8 cellular contexts compared by ENCODE assay signal in the genomic region with DNA sequence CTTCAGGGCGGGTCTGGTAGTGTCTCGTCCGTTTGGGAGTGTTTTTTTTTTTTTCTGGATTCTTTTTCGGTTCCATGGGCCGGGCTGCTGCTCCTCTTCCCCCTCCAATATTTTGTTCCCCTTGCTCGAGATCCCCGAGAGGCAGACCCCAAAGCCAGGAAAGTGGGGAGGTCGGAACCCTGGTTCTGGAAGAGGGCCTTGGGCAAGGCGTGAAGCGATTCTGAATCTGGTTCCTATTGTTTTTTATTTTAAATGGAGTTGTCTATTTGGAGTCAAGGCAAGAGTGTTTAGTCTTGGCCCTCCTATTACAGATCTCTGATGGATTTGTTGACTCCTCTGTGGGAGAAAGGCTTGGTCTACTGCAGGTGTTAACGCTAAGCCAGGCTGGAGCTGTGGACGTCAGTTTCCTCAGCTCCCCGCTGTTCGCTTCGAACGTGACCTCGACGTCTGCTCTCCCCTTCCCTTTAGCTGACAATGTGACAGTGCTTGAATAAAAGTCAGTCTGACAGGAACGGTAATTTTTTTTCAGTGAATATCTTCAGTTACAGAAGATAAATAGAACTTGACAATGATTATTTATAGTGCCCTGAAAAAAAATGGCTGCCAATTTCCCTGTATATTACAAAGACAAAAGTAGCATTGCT.
DNase-seq lines count a peak whose midpoint lies in the region; ATAC-seq and TF ChIP-seq lines count a peak whose summit lies in the region.

No MANE protein-coding gene starts in this region.

- POLR2A ChIA-PET in GM10248 (lab: Yijun Ruan, JAX) = interaction anchor here (0.5 to 0.6 kb wide), 2 partner anchors 93 to 200 kb away, joined by 3 to 7 read pairs; no protein-coding TSS in a partner anchor

- H3K27me3 Mint-ChIP-seq in memory B cell = no peaks in the 10 kb centered on the region

- no peaks in the 10 kb centered on the region for H3K36me3 Mint-ChIP-seq in memory B cell
- H3K36me3 Mint-ChIP-seq in stimulated activated effector memory CD8-positive, alpha-beta T cell treated with anti-CD3 and anti-CD28 coated beads, Interleukin-12 subunit alpha, Interleukin-12 subunit beta, amount 100 ng/mL, for 72 hours = peaks cover 27% of the 10 kb centered on the region

- ATAC-seq in memory B cell (ENCODE audit: low read depth) (peak; percentile 3), HG03135 (IDR thresholded peaks at IDR 0.05; ENCODE audit: unreplicated experiment) (no peak), HG03159 (IDR thresholded peaks at IDR 0.05; ENCODE audit: unreplicated experiment) (no peak)
- no peak for ATAC-seq in stimulated activated effector memory CD8-positive, alpha-beta T cell treated with anti-CD3 and anti-CD28 coated beads, Interleukin-12 subunit alpha, Interleukin-12 subunit beta, amount 100 ng/mL, for 72 hours

- H3K4me1 Mint-ChIP-seq in memory B cell = peaks cover 8% of the 10 kb centered on the region
- no peaks in the 10 kb centered on the region for H3K4me1 Mint-ChIP-seq in stimulated activated effector memory CD8-positive, alpha-beta T cell treated with anti-CD3 and anti-CD28 coated beads, Interleukin-12 subunit alpha, Interleukin-12 subunit beta, amount 100 ng/mL, for 72 hours

- H3K4me3 Mint-ChIP-seq in memory B cell = peak overlapping the region; percentile 95
- H3K4me3 Mint-ChIP-seq in stimulated activated effector memory CD8-positive, alpha-beta T cell treated with anti-CD3 and anti-CD28 coated beads, Interleukin-12 subunit alpha, Interleukin-12 subunit beta, amount 100 ng/mL, for 72 hours = peak overlapping the region; percentile 96

- no peaks in the 10 kb centered on the region for H3K9me3 Mint-ChIP-seq in memory B cell
- no peaks in the 10 kb centered on the region for H3K9me3 Mint-ChIP-seq in stimulated activated effector memory CD8-positive, alpha-beta T cell treated with anti-CD3 and anti-CD28 coated beads, Interleukin-12 subunit alpha, Interleukin-12 subunit beta, amount 100 ng/mL, for 72 hours

- CTCF ChIA-PET in GM10248 (lab: Yijun Ruan, JAX) = interaction anchor here (1.1 to 2.1 kb wide), 5 partner anchors 13 to 562 kb away, joined by 3 to 11 read pairs (median 6); no protein-coding TSS in a partner anchor

- DNase-seq in GM10248 (ENCODE audit: extremely low spot score) (peak; percentile 36), NCI-H1105 (lab: John Stamatoyannopoulos, UW) (peak; percentile 8), ecto neural progenitor cell (ENCODE audit: low spot score) (peak; percentile 50), memory B cell (ENCODE audit: low spot score in 2 of 2) (peak; percentile 41 to 43)
- peak; percentile 46 for DNase-seq in activated CD4-positive, alpha-beta T cell treated with anti-CD3 and anti-CD28 coated beads for 48 hours
- peak in 1 of 2 donors; percentile 68 for DNase-seq in stimulated activated effector memory CD8-positive, alpha-beta T cell treated with anti-CD3 and anti-CD28 coated beads, Interleukin-12 subunit alpha, Interleukin-12 subunit beta, amount 100 ng/mL, for 72 hours (ENCODE audit: low spot score in 2 of 2)

- H3K27ac Mint-ChIP-seq in memory B cell = peak overlapping the region; percentile 100
- peak overlapping the region; percentile 100 for H3K27ac Mint-ChIP-seq in stimulated activated effector memory CD8-positive, alpha-beta T cell treated with anti-CD3 and anti-CD28 coated beads, Interleukin-12 subunit alpha, Interleukin-12 subunit beta, amount 100 ng/mL, for 72 hours

- TF ChIP-seq CTCF in GM10248 (IDR thresholded peaks at IDR 0.05; ENCODE audit: control extremely low read depth, extremely low read depth, low read depth, missing control alignments) = no peak
